ENCODE assay signal across 1 cellular context in genomic region chr13:46795321-46795720, GRCh38.
TF ChIP-seq lines count a peak whose summit lies in the region.

No MANE protein-coding gene starts in this region.

TF ChIP-seq in H1, 55 proteins besides CTCF, POLR2A, EP300 and RAD21 (continued from another document):
- no peak for TF ChIP-seq TAF7 (optimal IDR thresholded peaks at IDR 0.05; ENCODE audit: borderline replicate concordance, low read depth, low read length)
- TF ChIP-seq GTF2F1 (IDR thresholded peaks at IDR 0.05; ENCODE audit: borderline replicate concordance, low read depth, low read length) = no peak
- TF ChIP-seq BRCA1 (IDR thresholded peaks at IDR 0.05; ENCODE audit: low read depth, low read length) = no peak
